Comparison of ENCODE assay signal across 17 cellular contexts in genomic region chr20:41179961-41180360, GRCh38. TPM values are rescaled to one million over a fixed set of nuclear protein-coding genes. Genes with fewer than 3 reads are reported as not detected.
DNase-seq lines count a peak whose midpoint lies in the region; ATAC-seq, FAIRE-seq and TF ChIP-seq lines count a peak whose summit lies in the region.
"Had no signal": no experiment of that assay in that cellular context is flagged by ENCODE, and none has a peak within 500 bp of the region (broad histone marks: within the 10 kb centered on the region; RNA-seq: fewer than 3 reads in every experiment).

No MANE protein-coding gene starts in this region.

- no peaks in the 10 kb centered on the region for H3K27me3 ChIP-seq in CD4-positive, alpha-beta T cell (ENCODE audit: control insufficient read depth, insufficient read depth, low read length)
- H3K27me3 ChIP-seq in Peyer's patch: no peaks in the 10 kb centered on the region
- no peaks in the 10 kb centered on the region for H3K27me3 ChIP-seq in naive thymus-derived CD4-positive, alpha-beta T cell (ENCODE audit: control insufficient read depth in 2 of 2, insufficient read depth in 2 of 2, low read length in 2 of 2)
- H3K27me3 ChIP-seq: BE2C had no signal

- peak in 1 of 10 experiments; percentile 16 for DNase-seq in CD4-positive, alpha-beta T cell
- peak in 2 of 3 donors; percentile 12 to 23 for DNase-seq in Peyer's patch
- DNase-seq in cerebellum (ENCODE audit: low spot score): peak; percentile 48
- peak in 1 of 9 donors; percentile 11 for DNase-seq in naive thymus-derived CD4-positive, alpha-beta T cell
- no peak for DNase-seq in HTR-8/SVneo (ENCODE audit: insufficient read length, low spot score)
- no peak for DNase-seq in NCI-H2227 (lab: John Stamatoyannopoulos, UW; ENCODE audit: unreplicated experiment)
- no peak for DNase-seq in HPDE6-E6E7 (ENCODE audit: extremely low spot score)
- DNase-seq: activated T-cell treated with anti-CD3 and anti-CD28 coated beads, Interleukin-2, amount 50 U/mL, for 72 hours; BE2C; DMS79; effector memory CD8-positive, alpha-beta T cell; GM23248; mesendoderm; NCI-H187 treated with DMSO at 0.1 percent for 48 hours; NCI-H526 had no signal

- no peak for TF ChIP-seq POLR2A in Peyer's patch (IDR thresholded peaks at IDR 0.05)

- no peak overlapping the region for H3K4me3 ChIP-seq in Peyer's patch
- no peak overlapping the region for H3K4me3 ChIP-seq in naive thymus-derived CD4-positive, alpha-beta T cell (ENCODE audit: low read length)
- H3K4me3 ChIP-seq: GM23248 had no signal

- POLR2A ChIA-PET in CD4-positive, alpha-beta T cell (lab: Charles Lee): no interaction called here
- POLR2A ChIA-PET in naive thymus-derived CD4-positive, alpha-beta T cell (lab: Charles Lee): interaction anchor here (1.0 to 1.4 kb wide), 2 partner anchors 10 to 16 kb away, joined by 3 to 4 read pairs; no protein-coding TSS in a partner anchor

- H3K27ac ChIP-seq in CD4-positive, alpha-beta T cell (ENCODE audit: low read depth, low read length): no peak overlapping the region
- H3K27ac ChIP-seq in Peyer's patch: no peak overlapping the region
- peak overlapping the region; percentile 17 for H3K27ac ChIP-seq in naive thymus-derived CD4-positive, alpha-beta T cell (ENCODE audit: low read depth, low read length)
- H3K27ac ChIP-seq: GM23248 had no signal

- intact Hi-C loops in CD4-positive, alpha-beta T cell (cut with DNase I, micrococcal nuclease): no loop called here
- intact Hi-C loops in naive thymus-derived CD4-positive, alpha-beta T cell (cut with micrococcal nuclease): no loop called here

- H3K9me3 ChIP-seq in CD4-positive, alpha-beta T cell (ENCODE audit: control insufficient read depth, low read length): no peaks in the 10 kb centered on the region
- H3K9me3 ChIP-seq in Peyer's patch: no peaks in the 10 kb centered on the region
- no peaks in the 10 kb centered on the region for H3K9me3 ChIP-seq in naive thymus-derived CD4-positive, alpha-beta T cell (ENCODE audit: control insufficient read depth in 2 of 3, low read length in 3 of 3)
- H3K9me3 ChIP-seq: BE2C had no signal

- CTCF ChIA-PET in CD4-positive, alpha-beta T cell (lab: Charles Lee): interaction anchor here (0.9 kb wide), 1 partner anchor 23 kb away, joined by 3 read pairs; no protein-coding TSS in a partner anchor
- CTCF ChIA-PET in naive thymus-derived CD4-positive, alpha-beta T cell (lab: Charles Lee): interaction anchor here (1.3 kb wide), 1 partner anchor 45 kb away, joined by 4 read pairs; no protein-coding TSS in a partner anchor

- peaks cover 0 to 30% (median 0%) of the 10 kb centered on the region in 3 donors for H3K36me3 ChIP-seq in Peyer's patch
- H3K36me3 ChIP-seq in naive thymus-derived CD4-positive, alpha-beta T cell (ENCODE audit: control insufficient read depth in 2 of 3, insufficient read depth in 3 of 3, low read length in 3 of 3): peaks cover under 1 to 26% (median 7%) of the 10 kb centered on the region in 3 experiments

- no peak overlapping the region for H3K4me3 Mint-ChIP-seq in CD4-positive, alpha-beta T cell
- H3K4me3 Mint-ChIP-seq in naive thymus-derived CD4-positive, alpha-beta T cell: no peak overlapping the region
- H3K4me3 Mint-ChIP-seq: activated T-cell treated with anti-CD3 and anti-CD28 coated beads, Interleukin-2, amount 50 U/mL, for 72 hours; effector memory CD8-positive, alpha-beta T cell; stimulated activated memory B cell treated with anti-CD40 and anti-IgM and Interleukin-4, amounts not matched to agents 10 μg/mL and 1 μg/mL and 100 μg/mL, for 72 hours had no signal

- H3K27me3 Mint-ChIP-seq in CD4-positive, alpha-beta T cell: no peaks in the 10 kb centered on the region
- no peaks in the 10 kb centered on the region for H3K27me3 Mint-ChIP-seq in naive thymus-derived CD4-positive, alpha-beta T cell
- H3K27me3 Mint-ChIP-seq: effector memory CD8-positive, alpha-beta T cell; stimulated activated memory B cell treated with anti-CD40 and anti-IgM and Interleukin-4, amounts not matched to agents 10 μg/mL and 1 μg/mL and 100 μg/mL, for 72 hours had no signal

- peaks cover 13% of the 10 kb centered on the region for H3K4me1 Mint-ChIP-seq in CD4-positive, alpha-beta T cell (ENCODE audit: low read depth)
- peaks cover 1 to 17% (median 15%) of the 10 kb centered on the region in 7 donors for H3K4me1 Mint-ChIP-seq in naive thymus-derived CD4-positive, alpha-beta T cell
- H3K4me1 Mint-ChIP-seq: stimulated activated memory B cell treated with anti-CD40 and anti-IgM and Interleukin-4, amounts not matched to agents 10 μg/mL and 1 μg/mL and 100 μg/mL, for 72 hours had no signal

- H3K27ac Mint-ChIP-seq in CD4-positive, alpha-beta T cell: peak overlapping the region; percentile 60
- H3K27ac Mint-ChIP-seq in naive thymus-derived CD4-positive, alpha-beta T cell: peak overlapping the region in 8 of 9 donors; percentile 36 to 89 (median 68)
- H3K27ac Mint-ChIP-seq: stimulated activated memory B cell treated with anti-CD40 and anti-IgM and Interleukin-4, amounts not matched to agents 10 μg/mL and 1 μg/mL and 100 μg/mL, for 72 hours had no signal

- H3K36me3 Mint-ChIP-seq in CD4-positive, alpha-beta T cell (ENCODE audit: low read depth): peaks cover 30% of the 10 kb centered on the region
- peaks cover 0 to 12% (median 3%) of the 10 kb centered on the region in 5 donors for H3K36me3 Mint-ChIP-seq in naive thymus-derived CD4-positive, alpha-beta T cell

- FAIRE-seq in HTR-8/SVneo (lab: Jason Lieb, UNC): no peak

- H3K4me1 ChIP-seq in Peyer's patch: no peaks in the 10 kb centered on the region
- no peaks in the 10 kb centered on the region for H3K4me1 ChIP-seq in naive thymus-derived CD4-positive, alpha-beta T cell (ENCODE audit: control insufficient read depth in 2 of 2, insufficient read depth in 2 of 2, low read length in 2 of 2)

- no peak for ATAC-seq in CD4-positive, alpha-beta T cell (ENCODE audit: poor library complexity)
- no peak for ATAC-seq in naive thymus-derived CD4-positive, alpha-beta T cell
- ATAC-seq in HG03108 (IDR thresholded peaks at IDR 0.05; ENCODE audit: unreplicated experiment): no peak
- ATAC-seq: activated T-cell treated with anti-CD3 and anti-CD28 coated beads, Interleukin-2, amount 50 U/mL, for 72 hours; effector memory CD8-positive, alpha-beta T cell; stimulated activated memory B cell treated with anti-CD40 and anti-IgM and Interleukin-4, amounts not matched to agents 10 μg/mL and 1 μg/mL and 100 μg/mL, for 72 hours had no signal

- TF ChIP-seq CTCF in CD4-positive, alpha-beta T cell (IDR thresholded peaks at IDR 0.05): no peak
- TF ChIP-seq CTCF in Peyer's patch (IDR thresholded peaks at IDR 0.05): no peak

- no peaks in the 10 kb centered on the region for H3K9me3 Mint-ChIP-seq in CD4-positive, alpha-beta T cell
- no peaks in the 10 kb centered on the region for H3K9me3 Mint-ChIP-seq in naive thymus-derived CD4-positive, alpha-beta T cell
- H3K9me3 Mint-ChIP-seq: activated T-cell treated with anti-CD3 and anti-CD28 coated beads, Interleukin-2, amount 50 U/mL, for 72 hours; effector memory CD8-positive, alpha-beta T cell; stimulated activated memory B cell treated with anti-CD40 and anti-IgM and Interleukin-4, amounts not matched to agents 10 μg/mL and 1 μg/mL and 100 μg/mL, for 72 hours had no signal

RNA-seq across cellular contexts. Expression of gene PLCG1, which starts 42.6 kb away (rescaled TPM):
- total RNA-seq in CD4-positive, alpha-beta T cell: 100 to 1,000 TPM; 387 to 404 TPM
- total RNA-seq in Peyer's patch (100 to 1,000 TPM in 3 of 4 donors, 10 to 100 TPM in 1; 93.0 to 357 (median 191) TPM), cerebellum (131 TPM)
- total RNA-seq in naive thymus-derived CD4-positive, alpha-beta T cell: 100 to 1,000 TPM; 343 to 559 (median 418) TPM
- 100 to 1,000 TPM in 1 of 2 donors, 10 to 100 TPM in 1; 36.9 to 105 TPM for polyA plus RNA-seq in naive thymus-derived CD4-positive, alpha-beta T cell

Comparison
In these comparisons a context has a peak if more than half of its experiments do, and no peak if none do; other contexts are left out.
1. DNase-seq: peak in Peyer's patch (2 of 3) and cerebellum (single experiment); none in HTR-8/SVneo (single experiment), NCI-H2227 (single experiment) and HPDE6-E6E7 (single experiment).